Comparison of ENCODE assay signal across 1 cellular context in genomic region chr7:111954474-111955311, GRCh38.
TF ChIP-seq lines count a peak whose summit lies in the region.

No MANE protein-coding gene starts in this region.

TF ChIP-seq in GM23338, 12 proteins besides CTCF, POLR2A, EP300 and RAD21 (continued from another document):
- no peak for TF ChIP-seq ZNF462 (CRISPR knock-in tag; IDR thresholded peaks at IDR 0.05)
- TF ChIP-seq NANOG (IDR thresholded peaks at IDR 0.05; ENCODE audit: borderline replicate concordance), result no peak
- TF ChIP-seq EZH2 (IDR thresholded peaks at IDR 0.05; ENCODE audit: low read depth, unreplicated experiment), result no peak
- no peak for TF ChIP-seq CREB1 (CRISPR knock-in tag; IDR thresholded peaks at IDR 0.05; ENCODE audit: low read depth)
- TF ChIP-seq REST (IDR thresholded peaks at IDR 0.05; ENCODE audit: unreplicated experiment), result no peak
- TF ChIP-seq POLR2AphosphoS5 (IDR thresholded peaks at IDR 0.05; ENCODE audit: low read depth), result no peak
- no peak for TF ChIP-seq STAT1 (IDR thresholded peaks at IDR 0.05; ENCODE audit: unreplicated experiment)
TF ChIP-seq in GM23338: peak in this region for 0.
